ENCODE assay signal across 9 cellular contexts in the genomic region with DNA sequence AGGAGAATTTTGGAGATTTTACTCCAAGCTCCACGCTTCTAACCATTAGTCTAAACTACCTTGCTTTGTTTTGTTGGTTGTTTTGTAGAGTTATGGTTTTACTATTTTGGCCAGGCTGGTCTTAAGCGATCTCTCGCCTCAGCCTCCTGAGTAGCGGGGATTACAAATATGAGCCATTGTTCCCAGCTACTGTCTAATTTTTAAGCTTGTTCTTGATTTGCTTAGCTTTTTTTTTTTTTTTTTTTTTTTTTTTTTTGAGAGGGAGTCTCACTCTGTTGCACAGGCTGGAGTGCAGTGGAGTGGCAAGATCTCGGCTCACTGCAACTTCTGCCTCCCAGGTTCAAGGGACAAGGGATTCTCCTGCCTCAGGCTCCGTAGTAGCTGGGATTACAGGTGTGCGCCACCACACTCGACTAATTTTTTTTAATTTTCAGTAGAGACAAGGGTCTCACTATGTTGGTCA. TPM values are rescaled to one million over a fixed set of nuclear protein-coding genes. Genes with fewer than 3 reads are reported as not detected.
DNase-seq lines count a peak whose midpoint lies in the region; ATAC-seq and TF ChIP-seq lines count a peak whose summit lies in the region.
"Had no signal": no experiment of that assay in that cellular context is flagged by ENCODE, and none has a peak within 500 bp of the region (broad histone marks: within the 10 kb centered on the region; RNA-seq: fewer than 3 reads in every experiment).

No MANE protein-coding gene starts in this region.

- TF ChIP-seq CTCF in VCaP (conservative IDR thresholded peaks at IDR 0.05), result peak; percentile 31
- peak; percentile 13 for TF ChIP-seq CTCF in left ventricle myocardium inferior (IDR thresholded peaks at IDR 0.05; ENCODE audit: borderline replicate concordance)

- no peaks in the 10 kb centered on the region for H3K27me3 Mint-ChIP-seq in stimulated activated naive CD8-positive, alpha-beta T cell treated with anti-CD3 and anti-CD28 coated beads, Interleukin-15, amount 100 ng/mL, for 72 hours

- intact Hi-C loops in left ventricle myocardium inferior (cut with micrococcal nuclease), result no loop called here

- peak overlapping the region; percentile 99 to 100 for H3K27ac Mint-ChIP-seq in stimulated activated naive CD8-positive, alpha-beta T cell treated with anti-CD3 and anti-CD28 coated beads, Interleukin-15, amount 100 ng/mL, for 72 hours

- no peaks in the 10 kb centered on the region for H3K9me3 Mint-ChIP-seq in stimulated activated naive CD8-positive, alpha-beta T cell treated with anti-CD3 and anti-CD28 coated beads, Interleukin-15, amount 100 ng/mL, for 72 hours

- DNase-seq in ELR (ENCODE audit: low read depth) (peak; percentile 48), left ventricle myocardium inferior (no peak), DMS153 treated with DMSO at 0.1 percent for 48 hours (lab: John Stamatoyannopoulos, UW; ENCODE audit: unreplicated experiment) (no peak), islet precursor cell (no peak), DMS53 treated with DMSO at 0.1 percent for 48 hours (lab: John Stamatoyannopoulos, UW; ENCODE audit: unreplicated experiment) (no peak)
- peak in 1 of 2 donors; percentile 33 for DNase-seq in stimulated activated naive CD8-positive, alpha-beta T cell treated with anti-CD3 and anti-CD28 coated beads, Interleukin-15, amount 100 ng/mL, for 72 hours

- peak overlapping the region; percentile 91 to 99 for H3K4me3 Mint-ChIP-seq in stimulated activated naive CD8-positive, alpha-beta T cell treated with anti-CD3 and anti-CD28 coated beads, Interleukin-15, amount 100 ng/mL, for 72 hours

- H3K4me1 Mint-ChIP-seq in stimulated activated naive CD8-positive, alpha-beta T cell treated with anti-CD3 and anti-CD28 coated beads, Interleukin-15, amount 100 ng/mL, for 72 hours, result peaks cover 34% of the 10 kb centered on the region

- no peaks in the 10 kb centered on the region for H3K27me3 ChIP-seq in left ventricle myocardium inferior (ENCODE audit: low read depth)

- no peaks in the 10 kb centered on the region for H3K9me3 ChIP-seq in left ventricle myocardium inferior (replicated peaks)

- peak overlapping the region; percentile 84 for H3K27ac ChIP-seq in VCaP
- H3K27ac ChIP-seq in left ventricle myocardium inferior (replicated peaks), result peak overlapping the region; percentile 94

- peak overlapping the region; percentile 93 for H3K4me3 ChIP-seq in left ventricle myocardium inferior

- peaks cover 41% of the 10 kb centered on the region for H3K4me1 ChIP-seq in left ventricle myocardium inferior

- peak; percentile 21 for ATAC-seq in HG02759 (IDR thresholded peaks at IDR 0.05; ENCODE audit: unreplicated experiment)
- ATAC-seq in stimulated activated naive CD8-positive, alpha-beta T cell treated with anti-CD3 and anti-CD28 coated beads, Interleukin-15, amount 100 ng/mL, for 72 hours, result peak; percentile 53

- peaks cover 10% of the 10 kb centered on the region for H3K36me3 ChIP-seq in left ventricle myocardium inferior

RNA-seq across cellular contexts. Expression of gene EFCAB12, which starts 28.5 kb away (rescaled TPM):
- total RNA-seq in left ventricle myocardium inferior, result not detected
- total RNA-seq: RPMI7951 had no signal

RNA-seq across cellular contexts. Expression of gene MBD4, which starts 39.8 kb away (rescaled TPM):
- total RNA-seq in left ventricle myocardium inferior, result 18.8 TPM

RNA-seq across cellular contexts. Expression of gene IFT122, which starts 40.1 kb away (rescaled TPM):
- total RNA-seq in left ventricle myocardium inferior, result 16.5 TPM
